ENCODE assay signal across 1 cellular context in the genomic region with DNA sequence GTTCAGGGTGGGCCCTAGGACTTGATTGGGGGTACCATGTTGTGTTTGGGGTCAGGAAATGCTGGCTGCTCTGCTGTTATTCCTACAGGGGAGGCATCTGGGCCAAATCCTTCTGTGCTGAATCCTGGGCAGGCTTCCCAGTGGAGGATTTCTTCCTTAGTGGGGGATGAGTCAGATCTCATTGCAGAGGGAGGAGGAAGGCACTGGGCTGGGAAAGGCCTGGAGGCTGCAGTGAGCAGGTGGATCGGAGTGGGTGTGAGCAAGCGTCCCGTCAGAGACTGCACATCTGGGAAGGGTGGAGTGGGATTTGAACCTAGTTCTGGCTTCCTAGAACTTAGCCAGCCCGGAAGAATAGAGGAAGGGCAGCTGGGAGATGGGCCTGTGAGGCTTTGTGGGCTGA.
TF ChIP-seq lines count a peak whose summit lies in the region.

No MANE protein-coding gene starts in this region.

TF ChIP-seq in HepG2, 621 proteins besides CTCF, POLR2A, EP300 and RAD21:
- no peak for TF ChIP-seq MATR3 (CRISPR knock-in tag; IDR thresholded peaks at IDR 0.05)
- TF ChIP-seq, protein P1, sequence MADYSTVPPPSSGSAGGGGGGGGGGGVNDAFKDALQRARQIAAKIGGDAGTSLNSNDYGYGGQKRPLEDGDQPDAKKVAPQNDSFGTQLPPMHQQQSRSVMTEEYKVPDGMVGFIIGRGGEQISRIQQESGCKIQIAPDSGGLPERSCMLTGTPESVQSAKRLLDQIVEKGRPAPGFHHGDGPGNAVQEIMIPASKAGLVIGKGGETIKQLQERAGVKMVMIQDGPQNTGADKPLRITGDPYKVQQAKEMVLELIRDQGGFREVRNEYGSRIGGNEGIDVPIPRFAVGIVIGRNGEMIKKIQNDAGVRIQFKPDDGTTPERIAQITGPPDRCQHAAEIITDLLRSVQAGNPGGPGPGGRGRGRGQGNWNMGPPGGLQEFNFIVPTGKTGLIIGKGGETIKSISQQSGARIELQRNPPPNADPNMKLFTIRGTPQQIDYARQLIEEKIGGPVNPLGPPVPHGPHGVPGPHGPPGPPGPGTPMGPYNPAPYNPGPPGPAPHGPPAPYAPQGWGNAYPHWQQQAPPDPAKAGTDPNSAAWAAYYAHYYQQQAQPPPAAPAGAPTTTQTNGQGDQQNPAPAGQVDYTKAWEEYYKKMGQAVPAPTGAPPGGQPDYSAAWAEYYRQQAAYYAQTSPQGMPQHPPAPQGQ (CRISPR knock-in tag; IDR thresholded peaks at IDR 0.05; ENCODE audit: borderline replicate concordance): no peak
- TF ChIP-seq, protein P2, sequence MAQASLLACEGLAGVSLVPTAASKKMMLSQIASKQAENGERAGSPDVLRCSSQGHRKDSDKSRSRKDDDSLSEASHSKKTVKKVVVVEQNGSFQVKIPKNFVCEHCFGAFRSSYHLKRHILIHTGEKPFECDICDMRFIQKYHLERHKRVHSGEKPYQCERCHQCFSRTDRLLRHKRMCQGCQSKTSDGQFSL (CRISPR knock-in tag; IDR thresholded peaks at IDR 0.05): no peak
